8 cellular contexts compared by ENCODE assay signal in the genomic region with DNA sequence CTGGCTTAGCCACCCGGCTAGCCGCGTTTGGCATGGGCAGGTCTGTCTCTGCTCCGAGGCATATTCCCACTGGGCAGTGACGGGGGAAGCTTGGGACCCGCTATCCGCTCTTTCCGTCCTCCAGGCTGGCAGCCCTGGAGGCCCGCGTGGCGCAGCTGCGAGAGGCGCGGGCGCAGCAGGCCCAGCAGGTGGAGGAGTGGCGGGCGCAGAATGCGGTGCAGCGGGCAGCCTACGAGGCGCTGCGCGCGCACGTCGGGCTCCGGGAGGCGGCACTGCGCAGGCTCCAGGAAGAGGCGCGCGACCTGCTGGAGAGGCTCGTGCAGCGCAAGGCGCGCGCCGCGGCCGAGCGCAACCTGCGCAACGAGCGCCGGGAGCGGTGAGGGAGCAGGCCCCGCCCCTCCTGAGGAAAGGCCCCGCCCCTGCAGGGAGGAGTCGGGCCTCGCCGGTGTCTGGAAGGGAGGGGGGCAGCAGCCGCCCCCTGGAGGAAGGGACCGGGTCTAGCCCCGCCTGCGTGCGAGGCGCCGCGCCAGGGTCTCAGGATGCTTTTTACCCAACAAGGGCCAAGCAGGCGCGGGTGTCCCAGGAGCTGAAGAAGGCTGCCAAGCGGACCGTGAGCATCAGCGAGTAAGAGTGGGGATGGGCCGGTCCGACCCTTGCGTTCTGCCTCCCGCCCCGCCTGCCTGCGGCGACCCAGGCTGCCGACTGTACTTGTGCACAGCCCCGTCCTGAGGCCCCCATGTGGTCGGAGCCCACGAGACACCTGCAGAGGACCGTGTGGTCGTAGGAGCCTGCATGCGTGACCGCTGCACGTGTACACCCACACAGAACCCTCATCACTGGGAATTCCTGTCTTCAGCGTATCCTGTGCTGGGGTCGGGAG. TPM values are rescaled to one million over a fixed set of nuclear protein-coding genes. Genes with fewer than 3 reads are reported as not detected.
DNase-seq lines count a peak whose midpoint lies in the region; ATAC-seq, FAIRE-seq and TF ChIP-seq lines count a peak whose summit lies in the region.

No MANE protein-coding gene starts in this region.

- H3K4me2 ChIP-seq in Karpas-422 (ENCODE audit: low read depth, low read length, poor library complexity, severe bottlenecking): peak overlapping the region; percentile 75

- no peaks in the 10 kb centered on the region for H3K79me2 ChIP-seq in Karpas-422 (ENCODE audit: low read length)

- no peaks in the 10 kb centered on the region for H3K27me3 ChIP-seq in Karpas-422 (ENCODE audit: low read length)

- intact Hi-C loops in left ventricle myocardium superior (cut with micrococcal nuclease): no loop called here

- no peaks in the 10 kb centered on the region for H3K9me3 Mint-ChIP-seq in progenitor cell of endocrine pancreas (ENCODE audit: low read depth)
- no peaks in the 10 kb centered on the region for H3K9me3 Mint-ChIP-seq in type B pancreatic cell

- peak overlapping the region; percentile 67 for H3K27ac ChIP-seq in Karpas-422 (ENCODE audit: low read length)

- H3K4me3 Mint-ChIP-seq in progenitor cell of endocrine pancreas (ENCODE audit: low read depth) (peak overlapping the region; percentile 66), type B pancreatic cell (peak overlapping the region; percentile 77)

- FAIRE-seq in GM18507 (lab: Jason Lieb, UNC): peak; percentile 38

- ATAC-seq in left ventricle myocardium superior (peak; percentile 84), GM18517 (IDR thresholded peaks at IDR 0.05; ENCODE audit: unreplicated experiment) (no peak)

- H3K36me3 Mint-ChIP-seq in progenitor cell of endocrine pancreas (ENCODE audit: insufficient read depth) (peaks cover 9% of the 10 kb centered on the region), type B pancreatic cell (peaks cover 5% of the 10 kb centered on the region)

- H4K20me1 ChIP-seq in Karpas-422 (ENCODE audit: insufficient read depth, low read depth, low read length): no peaks in the 10 kb centered on the region

- no peaks in the 10 kb centered on the region for H3K9me2 ChIP-seq in Karpas-422 (replicated peaks; ENCODE audit: insufficient read depth, low read length)

- no peaks in the 10 kb centered on the region for H3K36me3 ChIP-seq in Karpas-422 (ENCODE audit: insufficient read depth, low read length)

- no peak overlapping the region for H2AFZ ChIP-seq in Karpas-422 (ENCODE audit: low read length)

- peaks cover 28% of the 10 kb centered on the region for H3K4me1 ChIP-seq in Karpas-422 (ENCODE audit: low read length)

- TF ChIP-seq CTCF in progenitor cell of endocrine pancreas (IDR thresholded peaks at IDR 0.05; ENCODE audit: unreplicated experiment) (peak; percentile 46), type B pancreatic cell (conservative IDR thresholded peaks at IDR 0.05) (peak; percentile 24)

- peak overlapping the region; percentile 65 for H3K4me3 ChIP-seq in Karpas-422 (ENCODE audit: low read length)

- H3K27me3 Mint-ChIP-seq in progenitor cell of endocrine pancreas (peaks cover 11% of the 10 kb centered on the region), type B pancreatic cell (no peaks in the 10 kb centered on the region)

- DNase-seq in GM18507 (ENCODE audit: extremely low spot score, insufficient read length, low read depth) (no peak), Karpas-422 (peak; percentile 94), SW480 (ENCODE audit: low spot score) (peak; percentile 88), anterior cingulate cortex (lab: John Stamatoyannopoulos, UW) (peak; percentile 32 to 95 (median 85)), left ventricle myocardium superior (peak; percentile 94), progenitor cell of endocrine pancreas (ENCODE audit: low spot score, unreplicated experiment) (peak; percentile 92), type B pancreatic cell (ENCODE audit: extremely low spot score, unreplicated experiment) (peak; percentile 98)

- peak overlapping the region; percentile 70 for H3K9ac ChIP-seq in Karpas-422 (ENCODE audit: low read length)

- H3K4me1 Mint-ChIP-seq in progenitor cell of endocrine pancreas (ENCODE audit: low read depth): peaks cover 5% of the 10 kb centered on the region
- H3K4me1 Mint-ChIP-seq in type B pancreatic cell (ENCODE audit: unreplicated experiment): peaks cover 4% of the 10 kb centered on the region

- H3K27ac Mint-ChIP-seq in progenitor cell of endocrine pancreas: no peak overlapping the region
- no peak overlapping the region for H3K27ac Mint-ChIP-seq in type B pancreatic cell

- no peaks in the 10 kb centered on the region for H3K9me3 ChIP-seq in Karpas-422 (ENCODE audit: low read length)

RNA-seq across cellular contexts. Expression of gene ATG16L2, which starts 7.9 kb away (rescaled TPM):
- 14.8 and 20.2 TPM in 2 replicates for total RNA-seq in Karpas-422 (2014; rRNA removed; shearing (Covaris generic); ENCODE audit: low replicate concordance)
- total RNA-seq in left ventricle myocardium superior (16.3 TPM), progenitor cell of endocrine pancreas (43.8 and 43.9 TPM in 2 replicates), type B pancreatic cell (ENCODE audit: low replicate concordance) (26.3 and 29.5 TPM in 2 replicates)

RNA-seq across cellular contexts. Expression of gene STARD10, which starts 28.3 kb away (rescaled TPM):
- total RNA-seq in Karpas-422 (2014; rRNA removed; shearing (Covaris generic); ENCODE audit: low replicate concordance): 4.3 and 4.7 TPM in 2 replicates
- total RNA-seq in left ventricle myocardium superior (102 TPM), progenitor cell of endocrine pancreas (212 and 220 TPM in 2 replicates), type B pancreatic cell (ENCODE audit: low replicate concordance) (170 and 313 TPM in 2 replicates)

Comparison
In these comparisons a context has a peak if more than half of its experiments do, and no peak if none do; other contexts are left out.
1. RNA of gene STARD10, which starts 28.3 kb away (total RNA-seq): 212 to 220 TPM in progenitor cell of endocrine pancreas, 170 to 313 TPM in type B pancreatic cell and 102 TPM in left ventricle myocardium superior (single experiment); 4.3 to 4.7 TPM in Karpas-422; every median in the first group is over 10 times any median in the second.